In the genomic region with DNA sequence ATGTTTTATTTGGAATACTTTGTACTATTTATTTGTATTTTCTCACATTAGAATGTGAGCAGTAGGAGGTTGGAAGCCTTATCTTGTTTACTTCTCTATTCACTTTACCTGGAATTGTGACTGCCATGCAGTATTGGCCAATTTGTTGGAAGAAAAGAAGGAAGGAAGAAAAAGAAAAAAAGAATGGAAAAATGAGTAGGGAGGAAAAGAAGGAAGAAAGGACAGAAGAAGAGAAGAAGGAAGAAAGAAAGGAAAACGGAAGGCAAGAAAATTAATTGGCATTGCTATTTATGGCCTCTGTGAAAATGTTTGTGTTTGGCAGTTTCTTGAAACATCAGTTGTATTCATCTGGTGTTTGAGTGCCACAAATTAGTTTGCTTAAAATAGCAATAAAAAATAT, we compare ENCODE assay signal across 29 cellular contexts.
"Had no signal": no experiment of that assay in that cellular context is flagged by ENCODE, and none has a peak within 500 bp of the region (broad histone marks: within the 10 kb centered on the region; RNA-seq: fewer than 3 reads in every experiment).

No MANE protein-coding gene starts in this region.

- H3K36me3 ChIP-seq: neural progenitor cell, ovary, right lobe of liver, sigmoid colon, spleen, suprapubic skin, tibial artery, transverse colon, vagina had no signal

- H3K79me2 ChIP-seq: parathyroid adenoma had no signal

- H3K9ac ChIP-seq: neural progenitor cell, parathyroid adenoma had no signal

- H3K27ac ChIP-seq: neural progenitor cell, ovary, parathyroid adenoma, psoas muscle, right lobe of liver, sigmoid colon, spleen, suprapubic skin, testis, tibial artery, transverse colon, vagina had no signal

- H2AFZ ChIP-seq: neural progenitor cell, parathyroid adenoma had no signal

- DNase-seq: naive B cell; naive thymus-derived CD8-positive, alpha-beta T cell; nephron progenitor cell; occipital lobe; ovary; psoas muscle; right cardiac atrium; right lobe of liver; sigmoid colon; small intestine; spleen; stimulated activated CD4-positive, alpha-beta T cell treated with anti-CD3 and anti-CD28 coated beads, Interleukin-12 subunit alpha, Interleukin-12 subunit beta, amount 100 ng/mL, for 4 hours; stimulated activated CD4-positive, alpha-beta T cell treated with anti-CD3 and anti-CD28 coated beads, Interleukin-1b, Interleukin-23, amount 100 ng/mL, for 48 hours; stimulated activated CD4-positive, alpha-beta T cell treated with anti-CD3 and anti-CD28 coated beads, Interleukin-4, amount 100 ng/mL, for 1 hour; stimulated activated CD4-positive, alpha-beta T cell treated with anti-CD3 and anti-CD28 coated beads, Interleukin-4, amount 100 ng/mL, for 4 hours; stimulated activated CD8-positive, alpha-beta memory T cell treated with anti-CD3 and anti-CD28 coated beads, Interleukin-4, amount 100 ng/mL, for 48 hours; stimulated activated naive CD4-positive, alpha-beta T cell; stimulated activated naive CD8-positive, alpha-beta T cell treated with anti-CD3 and anti-CD28 coated beads, Interleukin-15, amount 100 ng/mL, for 72 hours; stimulated activated naive CD8-positive, alpha-beta T cell treated with anti-CD3 and anti-CD28 coated beads, Interleukin-15, Interleukin-2, amounts not matched to agents 100 U/mL and 50 U/mL, for 24 hours; substantia nigra; testis; tibial artery; transverse colon had no signal

- H3K4me1 ChIP-seq: parathyroid adenoma, psoas muscle, right lobe of liver, testis, tibial artery, vagina had no signal

- H3K4me2 ChIP-seq: neural progenitor cell had no signal

- H3K4me3 ChIP-seq: neural progenitor cell, ovary, psoas muscle, right lobe of liver, sigmoid colon, spleen, suprapubic skin, testis, tibial artery, transverse colon, vagina had no signal

- H3K27me3 ChIP-seq: neural progenitor cell, ovary, right lobe of liver, sigmoid colon, spleen, suprapubic skin, testis, tibial artery, transverse colon, vagina had no signal

- ATAC-seq: naive thymus-derived CD8-positive, alpha-beta T cell; natural killer cell treated with Interleukin-12 subunit alpha and Interleukin-12 subunit beta and Interleukin-15 and Interleukin-18, amount 100 ng/mL, for 72 hours; psoas muscle; right cardiac atrium; right lobe of liver; stimulated activated memory B cell treated with anti-CD40 and anti-IgM and Interleukin-4, amounts not matched to agents 10 μg/mL and 1 μg/mL and 100 μg/mL, for 72 hours; stimulated activated naive CD8-positive, alpha-beta T cell treated with anti-CD3 and anti-CD28 coated beads, Interleukin-15, amount 100 ng/mL, for 72 hours; stimulated activated naive CD8-positive, alpha-beta T cell treated with anti-CD3 and anti-CD28 coated beads, Interleukin-15, Interleukin-2, amounts not matched to agents 100 U/mL and 50 U/mL, for 24 hours had no signal

- H3K9me3 ChIP-seq: ovary, psoas muscle, right lobe of liver, sigmoid colon, spleen, suprapubic skin, testis, tibial artery, transverse colon, vagina had no signal
